In genomic region chr9:133788819-133789733, GRCh38 we compare ENCODE assay signal across 11 cellular contexts. TPM values are rescaled to one million over a fixed set of nuclear protein-coding genes. Genes with fewer than 3 reads are reported as not detected.
DNase-seq lines count a peak whose midpoint lies in the region; ATAC-seq and TF ChIP-seq lines count a peak whose summit lies in the region.
"Had no signal": no experiment of that assay in that cellular context is flagged by ENCODE, and none has a peak within 500 bp of the region (broad histone marks: within the 10 kb centered on the region; RNA-seq: fewer than 3 reads in every experiment).

No MANE protein-coding gene starts in this region.

- H4K91ac ChIP-seq in mesenchymal stem cell (ENCODE audit: low read length): no peak overlapping the region

- no peak overlapping the region for H4K8ac ChIP-seq in mesenchymal stem cell (ENCODE audit: low read length)

- no TSS peak for BruUV-seq in Caco-2 (replicated peaks; lab: Mats Ljungman, UMichigan)

- no peak overlapping the region for H2AK5ac ChIP-seq in mesenchymal stem cell (ENCODE audit: low read length, severe bottlenecking)

- no peaks in the 10 kb centered on the region for H3K27me3 ChIP-seq in Caco-2 (replicated peaks; ENCODE audit: control insufficient read depth, insufficient read depth, low read length)
- no peaks in the 10 kb centered on the region for H3K27me3 ChIP-seq in Peyer's patch
- H3K27me3 ChIP-seq in mesenchymal stem cell (ENCODE audit: control insufficient read depth in 1 of 2, insufficient read depth in 1 of 2, low read length in 2 of 2): no peaks in the 10 kb centered on the region

- POLR2A ChIA-PET in Caco-2 (lab: Charles Lee): interaction anchor here (0.5 kb wide), 1 partner anchor 234 kb away, joined by 6 read pairs; no protein-coding TSS in a partner anchor

- H3K18ac ChIP-seq in mesenchymal stem cell (ENCODE audit: low read depth in 1 of 2, low read length in 2 of 2): no peak overlapping the region

- H3K4me3 ChIP-seq in Caco-2 (ENCODE audit: low read depth, low read length) (no peak overlapping the region), Peyer's patch (no peak overlapping the region), mesenchymal stem cell (ENCODE audit: insufficient read depth in 1 of 2, low read depth in 1 of 2, low read length in 2 of 2) (no peak overlapping the region)

- no peaks in the 10 kb centered on the region for H3K4me1 Mint-ChIP-seq in Caco-2 (ENCODE audit: low read depth, unreplicated experiment)

- no peak overlapping the region for H2BK5ac ChIP-seq in mesenchymal stem cell (ENCODE audit: low read depth, low read length, poor library complexity, severe bottlenecking)

- no peak for ATAC-seq in HG03460 (IDR thresholded peaks at IDR 0.05; ENCODE audit: unreplicated experiment)
- ATAC-seq in GM19397 (IDR thresholded peaks at IDR 0.05; ENCODE audit: unreplicated experiment): no peak
- ATAC-seq: effector memory CD8-positive, alpha-beta T cell had no signal

- H3K23ac ChIP-seq in mesenchymal stem cell (ENCODE audit: low read length in 2 of 2): no peak overlapping the region

- no peak for TF ChIP-seq POLR2A in Peyer's patch (IDR thresholded peaks at IDR 0.05)

- peaks cover 40% of the 10 kb centered on the region for H3K79me1 ChIP-seq in mesenchymal stem cell (replicated peaks; ENCODE audit: low read length, poor library complexity, severe bottlenecking)

- H2AFZ ChIP-seq in mesenchymal stem cell (ENCODE audit: low read depth, low read length): no peak overlapping the region

- peak overlapping the region; percentile 24 for H3K27ac Mint-ChIP-seq in Caco-2 (ENCODE audit: unreplicated experiment)
- H3K27ac Mint-ChIP-seq: effector memory CD8-positive, alpha-beta T cell; T-helper 2 cell treated with Interferon-gamma antibody and Interleukin-4, amounts not matched to agents 5 μg/mL and 100 μg/mL, for 36 hours had no signal

- no peak overlapping the region for H3K4me2 ChIP-seq in mesenchymal stem cell (ENCODE audit: low read length, poor library complexity, severe bottlenecking)

- no peak overlapping the region for H2BK12ac ChIP-seq in mesenchymal stem cell (ENCODE audit: low read length in 2 of 2)

- WGBS in mesenchymal stem cell: 93% methylated on average over 35 of the region's 35 CpGs

- H3K4me1 ChIP-seq in Caco-2 (no peaks in the 10 kb centered on the region), Peyer's patch (peaks cover 9 to 39% (median 25%) of the 10 kb centered on the region in 4 donors), mesenchymal stem cell (ENCODE audit: control insufficient read depth, insufficient read depth, low read depth, low read length) (peaks cover 15% of the 10 kb centered on the region)

- no peaks in the 10 kb centered on the region for H3K9me3 Mint-ChIP-seq in Caco-2 (ENCODE audit: unreplicated experiment)
- H3K9me3 Mint-ChIP-seq: effector memory CD8-positive, alpha-beta T cell; T-helper 2 cell treated with Interferon-gamma antibody and Interleukin-4, amounts not matched to agents 5 μg/mL and 100 μg/mL, for 36 hours had no signal

- intact Hi-C loops in Caco-2 (cut with micrococcal nuclease; ENCODE audit: unreplicated experiment): no loop called here

- no peak overlapping the region for H3K4ac ChIP-seq in mesenchymal stem cell (ENCODE audit: low read depth in 1 of 2, low read length in 2 of 2)

- peaks cover 44% of the 10 kb centered on the region for H3K36me3 Mint-ChIP-seq in Caco-2 (ENCODE audit: insufficient read depth, unreplicated experiment)

- no peaks in the 10 kb centered on the region for H3K9me3 ChIP-seq in Caco-2
- no peaks in the 10 kb centered on the region for H3K9me3 ChIP-seq in Peyer's patch
- no peaks in the 10 kb centered on the region for H3K9me3 ChIP-seq in mesenchymal stem cell (ENCODE audit: control insufficient read depth, low read length)

- no peak overlapping the region for H3K14ac ChIP-seq in mesenchymal stem cell (ENCODE audit: low read length in 2 of 2)

- no peak overlapping the region for H3K4me3 Mint-ChIP-seq in Caco-2 (ENCODE audit: unreplicated experiment)
- H3K4me3 Mint-ChIP-seq: effector memory CD8-positive, alpha-beta T cell; T-helper 2 cell treated with Interferon-gamma antibody and Interleukin-4, amounts not matched to agents 5 μg/mL and 100 μg/mL, for 36 hours had no signal

- CTCF ChIA-PET in Caco-2 (lab: Charles Lee): no interaction called here

- H3K27me3 Mint-ChIP-seq in Caco-2 (ENCODE audit: insufficient read depth, unreplicated experiment): no peaks in the 10 kb centered on the region
- H3K27me3 Mint-ChIP-seq: effector memory CD8-positive, alpha-beta T cell had no signal

- H3K36me3 ChIP-seq in Caco-2 (ENCODE audit: control insufficient read depth, insufficient read depth, low read length) (peaks cover 4% of the 10 kb centered on the region), Peyer's patch (peaks cover 0 to 39% (median 0%) of the 10 kb centered on the region in 3 donors), mesenchymal stem cell (ENCODE audit: control insufficient read depth in 1 of 2, insufficient read depth in 2 of 2, low read depth in 1 of 2, low read length in 2 of 2) (peaks cover 36 to 97% of the 10 kb centered on the region in 2 experiments)

- peak overlapping the region; percentile 48 to 83 (median 76) for H3K27ac ChIP-seq in Peyer's patch
- no peak overlapping the region for H3K27ac ChIP-seq in mesenchymal stem cell (ENCODE audit: low read length, poor library complexity, severe bottlenecking)

- no peak overlapping the region for H3K9ac ChIP-seq in mesenchymal stem cell (ENCODE audit: low read length)

- H2BK120ac ChIP-seq in mesenchymal stem cell (ENCODE audit: low read depth, low read length): no peak overlapping the region

- H2BK15ac ChIP-seq in mesenchymal stem cell (ENCODE audit: low read depth, poor library complexity, severe bottlenecking): no peak overlapping the region

- TF ChIP-seq CTCF in Caco-2 (IDR thresholded peaks at IDR 0.05; ENCODE audit: insufficient read depth in 1 of 2, low read depth in 1 of 2, low read length in 1 of 2, severe bottlenecking in 1 of 2, unreplicated experiment in 1 of 2) (no peak), Peyer's patch (IDR thresholded peaks at IDR 0.05) (peak in 2 of 6 experiments; percentile 10 to 26)

- DNase-seq in Caco-2 (no peak), Peyer's patch (peak in 2 of 3 donors; percentile 81 to 83), globus pallidus (ENCODE audit: low spot score) (peak; percentile 93), nucleus accumbens (lab: John Stamatoyannopoulos, UW) (peak in 55 of 56 donors; percentile 20 to 94 (median 81)), retina (no peak), mesenchymal stem cell (no peak)
- DNase-seq: effector memory CD8-positive, alpha-beta T cell; NCI-H446 had no signal

RNA-seq across cellular contexts. Expression of gene SARDH, which starts 50.9 kb away (rescaled TPM):
- total RNA-seq in Caco-2 (2022): 0.36 and 0.37 TPM in 2 replicates
- 1 to 10 TPM in 2 of 4 donors, under 1 TPM in 2; 0.47 to 5.0 (median 0.95) TPM for total RNA-seq in Peyer's patch
- polyA plus RNA-seq in mesenchymal stem cell (2013, experiment 1 of 2): 6.4 TPM
- 6.1 TPM for polyA plus RNA-seq in mesenchymal stem cell (2013, experiment 2 of 2)

Comparison
In these comparisons a context has a peak if more than half of its experiments do, and no peak if none do; other contexts are left out.
1. DNase-seq: peak in Peyer's patch (2 of 3), globus pallidus (single experiment) and nucleus accumbens (55 of 56); none in Caco-2 (0 of 2), retina (single experiment) and mesenchymal stem cell (single experiment).